ENCODE assay signal across 4 cellular contexts in genomic region chr11:95025594-95025993, GRCh38. TPM values are rescaled to one million over a fixed set of nuclear protein-coding genes. Genes with fewer than 3 reads are reported as not detected.
"Had no signal": no experiment of that assay in that cellular context is flagged by ENCODE, and none has a peak within 500 bp of the region (broad histone marks: within the 10 kb centered on the region; RNA-seq: fewer than 3 reads in every experiment).

No MANE protein-coding gene starts in this region.

RNA-seq across cellular contexts. Expression of gene KDM4E, which starts 0.5 kb away (rescaled TPM):
- total RNA-seq: LHCN-M2, M059J, MCF 10A, NCI-H460 had no signal

RNA-seq across cellular contexts. Expression of gene KDM4F, which starts 23.6 kb away (rescaled TPM):
- total RNA-seq: LHCN-M2, M059J, MCF 10A, NCI-H460 had no signal
